In the genomic region with DNA sequence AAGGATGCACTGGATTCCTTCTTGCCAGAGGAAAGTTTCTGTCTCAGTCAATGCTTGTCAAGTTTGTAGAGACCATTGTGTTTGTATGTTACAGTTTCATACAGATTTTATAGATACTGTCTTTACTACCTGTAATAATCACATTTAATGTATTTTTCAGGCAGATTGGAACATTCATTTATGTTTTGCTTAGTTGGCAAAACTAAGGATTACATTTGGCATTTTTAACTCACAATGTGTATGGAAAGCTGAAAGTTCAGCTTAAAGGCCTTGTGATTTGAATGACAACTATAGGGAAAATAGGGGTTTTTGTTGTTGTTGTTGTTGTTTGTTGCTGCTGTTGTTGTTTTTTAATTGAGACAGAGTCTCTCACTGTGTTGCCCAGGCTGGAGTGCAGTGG, we compare ENCODE assay signal across 1 cellular context.
TF ChIP-seq lines count a peak whose summit lies in the region.

No MANE protein-coding gene starts in this region.

TF ChIP-seq in HepG2, 621 proteins besides CTCF, POLR2A, EP300 and RAD21 (continued from another document):
- TF ChIP-seq, protein P1, sequence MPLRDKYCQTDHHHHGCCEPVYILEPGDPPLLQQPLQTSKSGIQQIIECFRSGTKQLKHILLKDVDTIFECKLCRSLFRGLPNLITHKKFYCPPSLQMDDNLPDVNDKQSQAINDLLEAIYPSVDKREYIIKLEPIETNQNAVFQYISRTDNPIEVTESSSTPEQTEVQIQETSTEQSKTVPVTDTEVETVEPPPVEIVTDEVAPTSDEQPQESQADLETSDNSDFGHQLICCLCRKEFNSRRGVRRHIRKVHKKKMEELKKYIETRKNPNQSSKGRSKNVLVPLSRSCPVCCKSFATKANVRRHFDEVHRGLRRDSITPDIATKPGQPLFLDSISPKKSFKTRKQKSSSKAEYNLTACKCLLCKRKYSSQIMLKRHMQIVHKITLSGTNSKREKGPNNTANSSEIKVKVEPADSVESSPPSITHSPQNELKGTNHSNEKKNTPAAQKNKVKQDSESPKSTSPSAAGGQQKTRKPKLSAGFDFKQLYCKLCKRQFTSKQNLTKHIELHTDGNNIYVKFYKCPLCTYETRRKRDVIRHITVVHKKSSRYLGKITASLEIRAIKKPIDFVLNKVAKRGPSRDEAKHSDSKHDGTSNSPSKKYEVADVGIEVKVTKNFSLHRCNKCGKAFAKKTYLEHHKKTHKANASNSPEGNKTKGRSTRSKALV (CRISPR knock-in tag; IDR thresholded peaks at IDR 0.05): no peak
